Comparison of ENCODE assay signal across 20 cellular contexts in the genomic region with DNA sequence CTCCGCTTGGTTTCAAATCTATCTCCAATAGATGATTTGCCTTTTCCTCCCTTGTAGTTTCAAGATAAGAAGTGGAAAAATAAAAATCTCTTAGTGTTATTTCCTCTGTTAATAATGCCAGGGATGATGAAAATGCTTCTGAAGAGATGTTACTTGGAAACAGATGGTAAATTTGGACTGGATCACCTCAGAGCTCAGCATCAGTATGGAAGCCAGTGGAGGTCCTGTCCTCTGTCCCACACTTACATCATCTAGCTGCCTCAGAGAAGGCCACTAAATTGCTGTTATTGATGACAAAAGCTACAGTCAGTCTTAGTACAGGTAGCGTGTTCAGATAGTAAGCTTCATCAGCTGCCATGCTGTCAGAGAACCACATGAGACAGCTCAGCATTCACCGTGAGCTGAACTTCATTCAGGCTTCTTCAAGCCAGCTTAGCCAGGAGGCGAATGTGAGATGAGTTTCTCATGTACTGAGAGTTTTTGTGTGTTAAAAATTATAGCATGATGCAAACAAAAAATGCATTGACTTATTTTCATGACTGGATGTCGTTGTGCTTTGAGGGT.
DNase-seq lines count a peak whose midpoint lies in the region; ATAC-seq, FAIRE-seq and TF ChIP-seq lines count a peak whose summit lies in the region.
"Had no signal": no experiment of that assay in that cellular context is flagged by ENCODE, and none has a peak within 500 bp of the region (broad histone marks: within the 10 kb centered on the region; RNA-seq: fewer than 3 reads in every experiment).

No MANE protein-coding gene starts in this region.

- no peak for DNase-seq in activated naive CD4-positive, alpha-beta T cell treated with anti-CD3 and anti-CD28 coated beads for 36 hours
- DNase-seq in activated naive CD4-positive, alpha-beta T cell (lab: John Stamatoyannopoulos, UW) = no peak
- DNase-seq in GM19239 (ENCODE audit: insufficient read length, low spot score) (no peak), neural crest cell (ENCODE audit: low read depth, low spot score) (no peak), NCI-H345 treated with DMSO at 0.1 percent for 48 hours (lab: John Stamatoyannopoulos, UW; ENCODE audit: unreplicated experiment) (no peak), ACHN (no peak)
- no peak for DNase-seq in activated naive CD8-positive, alpha-beta T cell treated with anti-CD3 and anti-CD28 coated beads, Interleukin-2, amount 50 U/mL, for 24 hours
- DNase-seq: aorta; foreskin keratinocyte; left colon; NCI-H1417; NCI-H774; stimulated activated CD4-positive, alpha-beta T cell treated with anti-CD3 and anti-CD28 coated beads, Interleukin-12 subunit alpha, Interleukin-12 subunit beta, amount 100 ng/mL, for 4 hours; transverse colon had no signal

- intact Hi-C loops in activated naive CD4-positive, alpha-beta T cell treated with anti-CD3 and anti-CD28 coated beads for 36 hours (cut with micrococcal nuclease) = no loop called here

- peaks cover 83% of the 10 kb centered on the region for H3K4me1 Mint-ChIP-seq in activated naive CD4-positive, alpha-beta T cell treated with anti-CD3 and anti-CD28 coated beads for 36 hours (ENCODE audit: low read depth)
- peaks cover 87% of the 10 kb centered on the region for H3K4me1 Mint-ChIP-seq in activated naive CD8-positive, alpha-beta T cell treated with anti-CD3 and anti-CD28 coated beads, Interleukin-2, amount 50 U/mL, for 24 hours
- peaks cover 44% of the 10 kb centered on the region for H3K4me1 Mint-ChIP-seq in neural crest cell
- H3K4me1 Mint-ChIP-seq: CD14-positive monocyte had no signal

- no peaks in the 10 kb centered on the region for H3K9me3 Mint-ChIP-seq in activated naive CD4-positive, alpha-beta T cell treated with anti-CD3 and anti-CD28 coated beads for 36 hours
- no peaks in the 10 kb centered on the region for H3K9me3 Mint-ChIP-seq in activated naive CD8-positive, alpha-beta T cell treated with anti-CD3 and anti-CD28 coated beads, Interleukin-2, amount 50 U/mL, for 24 hours
- H3K9me3 Mint-ChIP-seq in neural crest cell = no peaks in the 10 kb centered on the region
- H3K9me3 Mint-ChIP-seq: CD14-positive monocyte, mesothelial cell of epicardium had no signal

- H3K36me3 Mint-ChIP-seq in activated naive CD4-positive, alpha-beta T cell treated with anti-CD3 and anti-CD28 coated beads for 36 hours (ENCODE audit: low read depth) = peaks cover 27% of the 10 kb centered on the region
- H3K36me3 Mint-ChIP-seq in activated naive CD8-positive, alpha-beta T cell treated with anti-CD3 and anti-CD28 coated beads, Interleukin-2, amount 50 U/mL, for 24 hours (ENCODE audit: low read depth) = peaks cover 71% of the 10 kb centered on the region
- H3K36me3 Mint-ChIP-seq in neural crest cell (ENCODE audit: low read depth) = no peaks in the 10 kb centered on the region
- H3K36me3 Mint-ChIP-seq: mesothelial cell of epicardium had no signal

- peak; percentile 74 for FAIRE-seq in GM19239 (lab: Jason Lieb, UNC)
- FAIRE-seq: H1, TTC549 had no signal

- in situ Hi-C loops in ACHN (cut with HindIII; ENCODE audit: low pct_ligation_motif_present, low pct_unique_long_range_greater_than_20kb, low sequenced_read_pairs) = no loop called here

- CTCF ChIA-PET in activated naive CD4-positive, alpha-beta T cell treated with anti-CD3 and anti-CD28 coated beads for 36 hours (lab: Charles Lee) = interaction anchor here (0.6 to 0.8 kb wide), 2 partner anchors 152 to 229 kb away, joined by 3 read pairs; no protein-coding TSS in a partner anchor

- ATAC-seq in activated naive CD8-positive, alpha-beta T cell treated with anti-CD3 and anti-CD28 coated beads, Interleukin-2, amount 50 U/mL, for 24 hours = no peak
- ATAC-seq in HG02973 (IDR thresholded peaks at IDR 0.05; ENCODE audit: unreplicated experiment) = no peak
- ATAC-seq: foreskin keratinocyte, left colon, SK-N-SH treated with all-trans-retinoic acid at 6 μM for 48 hours had no signal

- H3K4me3 Mint-ChIP-seq in activated naive CD4-positive, alpha-beta T cell treated with anti-CD3 and anti-CD28 coated beads for 36 hours = no peak overlapping the region
- no peak overlapping the region for H3K4me3 Mint-ChIP-seq in activated naive CD8-positive, alpha-beta T cell treated with anti-CD3 and anti-CD28 coated beads, Interleukin-2, amount 50 U/mL, for 24 hours
- H3K4me3 Mint-ChIP-seq in neural crest cell = peak overlapping the region; percentile 25
- H3K4me3 Mint-ChIP-seq: CD14-positive monocyte, mesothelial cell of epicardium had no signal

- TF ChIP-seq CTCF in neural crest cell (conservative IDR thresholded peaks at IDR 0.05) = no peak

- H3K27me3 Mint-ChIP-seq in activated naive CD4-positive, alpha-beta T cell treated with anti-CD3 and anti-CD28 coated beads for 36 hours (ENCODE audit: low read depth) = no peaks in the 10 kb centered on the region
- no peaks in the 10 kb centered on the region for H3K27me3 Mint-ChIP-seq in activated naive CD8-positive, alpha-beta T cell treated with anti-CD3 and anti-CD28 coated beads, Interleukin-2, amount 50 U/mL, for 24 hours
- H3K27me3 Mint-ChIP-seq in neural crest cell (ENCODE audit: low read depth) = no peaks in the 10 kb centered on the region

- peak overlapping the region; percentile 14 for H3K27ac Mint-ChIP-seq in activated naive CD4-positive, alpha-beta T cell treated with anti-CD3 and anti-CD28 coated beads for 36 hours
- H3K27ac Mint-ChIP-seq in activated naive CD8-positive, alpha-beta T cell treated with anti-CD3 and anti-CD28 coated beads, Interleukin-2, amount 50 U/mL, for 24 hours = peak overlapping the region; percentile 36
- no peak overlapping the region for H3K27ac Mint-ChIP-seq in neural crest cell (ENCODE audit: unreplicated experiment)
- H3K27ac Mint-ChIP-seq: mesothelial cell of epicardium had no signal
